14 cellular contexts compared by ENCODE assay signal in the genomic region with DNA sequence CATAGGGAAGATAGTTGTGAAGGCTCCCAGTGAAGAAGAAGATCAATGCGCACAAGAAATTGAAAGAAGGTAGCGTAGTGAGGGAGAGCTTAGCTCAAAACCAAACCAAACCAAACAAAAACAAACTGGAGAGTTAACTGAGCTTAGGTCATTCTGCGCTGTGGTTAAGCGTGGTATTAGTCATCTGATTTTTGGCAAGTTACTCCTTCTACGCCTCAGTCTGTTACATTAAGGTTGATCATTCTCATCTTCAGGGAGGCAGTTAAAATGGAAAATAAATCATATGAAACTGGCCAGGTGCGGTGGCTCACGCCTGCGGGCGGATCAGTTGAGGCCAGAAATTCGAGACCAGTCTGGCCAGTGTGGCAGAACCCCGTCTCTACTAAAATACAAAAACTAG.
DNase-seq lines count a peak whose midpoint lies in the region; ATAC-seq and TF ChIP-seq lines count a peak whose summit lies in the region.
"Had no signal": no experiment of that assay in that cellular context is flagged by ENCODE, and none has a peak within 500 bp of the region (broad histone marks: within the 10 kb centered on the region; RNA-seq: fewer than 3 reads in every experiment).

No MANE protein-coding gene starts in this region.

- H3K4me1 ChIP-seq in PC-3 (ENCODE audit: insufficient read depth, low read length), result peaks cover 22% of the 10 kb centered on the region

- CTCF ChIA-PET in PC-3 (lab: Charles Lee), result no interaction called here

- ATAC-seq in GM19455 (IDR thresholded peaks at IDR 0.05; ENCODE audit: unreplicated experiment), result peak; percentile 88
- ATAC-seq in PC-3, result peak; percentile 98
- ATAC-seq in GM19397 (IDR thresholded peaks at IDR 0.05; ENCODE audit: unreplicated experiment), result no peak
- ATAC-seq: CD8-positive, alpha-beta T cell; T-helper 17 cell had no signal

- no TSS peak for BruUV-seq in PC-3 (replicated peaks; lab: Mats Ljungman, UMichigan)

- peak overlapping the region; percentile 35; the same call in 1 of the 2 replicates for H2AFZ ChIP-seq in PC-3 (ENCODE audit: low read length)
- H2AFZ ChIP-seq: hepatocyte had no signal

- H3K79me2 ChIP-seq in PC-3 (ENCODE audit: low read length), result no peaks in the 10 kb centered on the region
- H3K79me2 ChIP-seq: hepatocyte had no signal

- H3K9me3 ChIP-seq in PC-3 (ENCODE audit: low read length), result no peaks in the 10 kb centered on the region

- intact Hi-C loops in PC-3 (cut with micrococcal nuclease), result loop anchor here (5.0 to 10.0 kb wide), 4 partner anchors 60 to 730 kb away; no protein-coding TSS in a partner anchor

- H3K9ac ChIP-seq in PC-3 (ENCODE audit: low read length), result no peak overlapping the region

- peak overlapping the region; percentile 69 for H3K27ac ChIP-seq in PC-3 (ENCODE audit: low read length)
- H3K27ac ChIP-seq: hepatocyte had no signal

- no peaks in the 10 kb centered on the region for H4K20me1 ChIP-seq in PC-3 (ENCODE audit: low read length)

- DNase-seq in PC-3 (peak; percentile 94), cardiac fibroblast (ENCODE audit: low read depth in 2 of 2) (peak; percentile 55 to 95), skeletal muscle cell (ENCODE audit: low read depth) (peak; percentile 76), cerebellum (ENCODE audit: low spot score) (no peak), foreskin melanocyte (no peak), AG20443 (ENCODE audit: low spot score) (no peak)
- DNase-seq: aorta; CD8-positive, alpha-beta T cell; endodermal cell; NCI-H510A; T-helper 17 cell had no signal

- H3K4me3 ChIP-seq in PC-3 (ENCODE audit: low read length) (peak overlapping the region; percentile 61), cardiac fibroblast (replicated peaks in 1 of 2; ENCODE audit: low read depth in 2 of 2, low read length in 2 of 2) (peak overlapping the region in 1 of 2 donors; percentile 40), skeletal muscle cell (ENCODE audit: low read depth, low read length) (no peak overlapping the region)
- H3K4me3 ChIP-seq: hepatocyte had no signal

- H3K36me3 ChIP-seq in PC-3 (ENCODE audit: low read depth, low read length), result no peaks in the 10 kb centered on the region

- peak overlapping the region; percentile 81 for H3K4me2 ChIP-seq in PC-3 (ENCODE audit: low read length)
- H3K4me2 ChIP-seq: hepatocyte had no signal

- no peak for TF ChIP-seq CTCF in PC-3 (conservative IDR thresholded peaks at IDR 0.05; ENCODE audit: low read depth, low read length)
- no peak for TF ChIP-seq CTCF in cardiac fibroblast (IDR thresholded peaks at IDR 0.05; ENCODE audit: low read depth, low read length)

- H3K9me2 ChIP-seq in PC-3 (replicated peaks; ENCODE audit: low read length), result no peaks in the 10 kb centered on the region

- H3K27me3 ChIP-seq in PC-3 (ENCODE audit: low read length), result no peaks in the 10 kb centered on the region
- H3K27me3 ChIP-seq: hepatocyte had no signal

- POLR2A ChIA-PET in PC-3 (lab: Charles Lee; ENCODE audit: unreplicated experiment), result interaction anchor here (0.6 kb wide), 1 partner anchor 349 kb away, joined by 13 read pairs; no protein-coding TSS in a partner anchor

- H3F3A ChIP-seq in PC-3 (ENCODE audit: low read length, unreplicated experiment), result no peaks in the 10 kb centered on the region

Comparison
In these comparisons a context has a peak if more than half of its experiments do, and no peak if none do; other contexts are left out.
1. DNase-seq: peak in PC-3 (single experiment), cardiac fibroblast (2 of 2) and skeletal muscle cell (single experiment); none in cerebellum (single experiment), foreskin melanocyte (single experiment) and AG20443 (single experiment).